Comparison of ENCODE assay signal across 7 cellular contexts in the genomic region with DNA sequence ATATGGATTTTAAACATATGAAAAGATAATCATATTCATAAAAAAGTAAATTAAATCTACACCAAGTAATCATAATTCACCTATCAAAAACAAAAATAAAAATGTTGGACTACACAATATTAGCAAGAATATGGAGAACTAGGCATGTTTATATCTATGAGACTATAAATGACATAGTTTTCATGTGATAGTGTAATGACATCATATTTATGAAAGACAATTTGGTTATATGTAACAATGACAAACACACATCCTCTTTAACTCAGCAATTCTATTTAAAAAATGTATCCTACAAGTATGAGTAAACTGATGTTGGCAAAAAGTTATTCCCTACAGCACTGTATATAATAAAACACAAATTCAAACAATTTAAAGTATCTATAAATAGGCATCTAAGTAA.
"Had no signal": no experiment of that assay in that cellular context is flagged by ENCODE, and none has a peak within 500 bp of the region (broad histone marks: within the 10 kb centered on the region; RNA-seq: fewer than 3 reads in every experiment).

No MANE protein-coding gene starts in this region.

- H3K9me3 ChIP-seq: HAP-1 had no signal

- H3K4me3 ChIP-seq: GM23248, HAP-1 had no signal

- DNase-seq: GM23248, GOT3, H7, KBM-7 had no signal

- H3K9ac ChIP-seq: GM23248 had no signal

- H3K4me1 ChIP-seq: HAP-1 had no signal

- FAIRE-seq: HTR-8/SVneo had no signal

- H3K36me3 ChIP-seq: HAP-1 had no signal

- H2AFZ ChIP-seq: GM23248 had no signal

- ATAC-seq: HCT116 had no signal

- H3K27ac ChIP-seq: GM23248 had no signal
